Comparison of ENCODE assay signal across 1 cellular context in the genomic region with DNA sequence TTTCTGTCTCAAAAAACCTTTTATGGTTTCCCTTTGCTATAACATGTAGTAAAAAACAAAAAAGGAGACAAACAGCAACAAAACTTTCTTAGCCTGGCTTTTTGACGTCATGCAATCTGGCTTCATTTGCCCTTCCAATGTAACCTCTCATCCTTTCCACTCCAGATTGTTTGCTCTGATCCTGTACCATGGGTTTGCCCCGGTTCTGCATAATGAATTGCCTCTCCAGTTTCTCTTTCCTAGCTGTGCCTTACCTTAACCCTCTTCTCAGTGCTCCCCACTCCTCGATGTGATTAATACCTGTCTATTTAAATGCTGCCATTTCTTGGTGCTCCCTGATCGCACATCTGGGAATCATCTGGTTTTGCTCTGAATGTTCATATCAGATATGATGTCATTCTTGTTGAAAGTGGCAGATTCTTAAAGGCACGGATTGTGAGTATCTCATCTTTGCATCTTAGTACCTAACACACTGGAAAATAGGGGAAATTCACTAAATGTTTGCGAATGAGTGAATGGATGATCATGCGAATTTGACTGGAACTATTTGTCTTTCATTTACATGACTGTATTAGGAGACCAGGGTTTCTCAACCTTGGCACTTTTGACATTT.
TF ChIP-seq lines count a peak whose summit lies in the region.

No MANE protein-coding gene starts in this region.

TF ChIP-seq in SK-N-SH, 30 proteins besides CTCF, POLR2A, EP300 and RAD21 (continued from another document):
- TF ChIP-seq, protein P1, sequence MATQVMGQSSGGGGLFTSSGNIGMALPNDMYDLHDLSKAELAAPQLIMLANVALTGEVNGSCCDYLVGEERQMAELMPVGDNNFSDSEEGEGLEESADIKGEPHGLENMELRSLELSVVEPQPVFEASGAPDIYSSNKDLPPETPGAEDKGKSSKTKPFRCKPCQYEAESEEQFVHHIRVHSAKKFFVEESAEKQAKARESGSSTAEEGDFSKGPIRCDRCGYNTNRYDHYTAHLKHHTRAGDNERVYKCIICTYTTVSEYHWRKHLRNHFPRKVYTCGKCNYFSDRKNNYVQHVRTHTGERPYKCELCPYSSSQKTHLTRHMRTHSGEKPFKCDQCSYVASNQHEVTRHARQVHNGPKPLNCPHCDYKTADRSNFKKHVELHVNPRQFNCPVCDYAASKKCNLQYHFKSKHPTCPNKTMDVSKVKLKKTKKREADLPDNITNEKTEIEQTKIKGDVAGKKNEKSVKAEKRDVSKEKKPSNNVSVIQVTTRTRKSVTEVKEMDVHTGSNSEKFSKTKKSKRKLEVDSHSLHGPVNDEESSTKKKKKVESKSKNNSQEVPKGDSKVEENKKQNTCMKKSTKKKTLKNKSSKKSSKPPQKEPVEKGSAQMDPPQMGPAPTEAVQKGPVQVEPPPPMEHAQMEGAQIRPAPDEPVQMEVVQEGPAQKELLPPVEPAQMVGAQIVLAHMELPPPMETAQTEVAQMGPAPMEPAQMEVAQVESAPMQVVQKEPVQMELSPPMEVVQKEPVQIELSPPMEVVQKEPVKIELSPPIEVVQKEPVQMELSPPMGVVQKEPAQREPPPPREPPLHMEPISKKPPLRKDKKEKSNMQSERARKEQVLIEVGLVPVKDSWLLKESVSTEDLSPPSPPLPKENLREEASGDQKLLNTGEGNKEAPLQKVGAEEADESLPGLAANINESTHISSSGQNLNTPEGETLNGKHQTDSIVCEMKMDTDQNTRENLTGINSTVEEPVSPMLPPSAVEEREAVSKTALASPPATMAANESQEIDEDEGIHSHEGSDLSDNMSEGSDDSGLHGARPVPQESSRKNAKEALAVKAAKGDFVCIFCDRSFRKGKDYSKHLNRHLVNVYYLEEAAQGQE (IDR thresholded peaks at IDR 0.05; ENCODE audit: low read depth, low read length), result no peak
